In the genomic region with DNA sequence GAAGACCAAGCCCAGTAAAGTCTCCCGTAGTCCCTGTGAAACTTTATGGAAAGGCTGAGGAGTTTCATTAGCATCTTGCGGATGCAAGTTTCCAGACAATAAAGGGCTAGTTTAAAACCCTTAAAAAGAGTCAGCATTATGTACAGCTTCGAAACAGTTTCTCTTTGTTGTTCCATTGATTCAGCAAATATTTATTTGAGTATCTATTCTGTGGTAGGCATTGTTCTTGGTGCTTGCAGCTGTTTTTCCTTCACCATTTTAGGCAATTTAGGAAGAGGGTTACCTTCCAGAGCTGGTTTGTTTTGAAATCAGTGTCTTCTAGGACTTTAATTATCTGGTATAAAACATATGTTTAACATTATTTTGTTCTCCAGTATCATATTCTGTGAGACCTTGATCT, we compare ENCODE assay signal across 10 cellular contexts. TPM values are rescaled to one million over a fixed set of nuclear protein-coding genes. Genes with fewer than 3 reads are reported as not detected.
DNase-seq lines count a peak whose midpoint lies in the region; ATAC-seq and TF ChIP-seq lines count a peak whose summit lies in the region.
"Had no signal": no experiment of that assay in that cellular context is flagged by ENCODE, and none has a peak within 500 bp of the region (broad histone marks: within the 10 kb centered on the region; RNA-seq: fewer than 3 reads in every experiment).

No MANE protein-coding gene starts in this region.

- intact Hi-C loops in activated CD8-positive, alpha-beta T cell treated with anti-CD3 and anti-CD28 coated beads for 36 hours (cut with micrococcal nuclease) = loop anchor here (5.0 kb wide), 1 partner anchor 252 kb away; a partner anchor contains a TSS

- no peaks in the 10 kb centered on the region for H3K9me3 Mint-ChIP-seq in activated naive CD4-positive, alpha-beta T cell treated with anti-CD3 and anti-CD28 coated beads, Interleukin-2, amount 50 U/mL, for 24 hours
- no peaks in the 10 kb centered on the region for H3K9me3 Mint-ChIP-seq in activated CD8-positive, alpha-beta T cell treated with anti-CD3 and anti-CD28 coated beads for 36 hours

- no peak for ATAC-seq in activated CD8-positive, alpha-beta T cell treated with anti-CD3 and anti-CD28 coated beads for 36 hours
- no peak for ATAC-seq in HG03025 (IDR thresholded peaks at IDR 0.05; ENCODE audit: low FRiP score, unreplicated experiment)
- no peak for ATAC-seq in GM18502 (IDR thresholded peaks at IDR 0.05; ENCODE audit: poor library complexity, unreplicated experiment)

- POLR2A ChIA-PET in activated CD8-positive, alpha-beta T cell treated with anti-CD3 and anti-CD28 coated beads for 36 hours (lab: Charles Lee) = interaction anchor here (0.9 to 2.2 kb wide), 3 partner anchors 9 to 251 kb away, joined by 3 to 9 read pairs (median 6); no protein-coding TSS in a partner anchor

- no peak for TF ChIP-seq CTCF in activated CD8-positive, alpha-beta T cell treated with anti-CD3 and anti-CD28 coated beads for 36 hours (IDR thresholded peaks at IDR 0.05)

- H3K9me3 ChIP-seq in iPS-18c (ENCODE audit: control insufficient read depth, insufficient read depth, low read length) = no peaks in the 10 kb centered on the region

- H3K4me3 ChIP-seq in iPS-18c (ENCODE audit: insufficient read depth, low read depth, low read length) = peak overlapping the region; percentile 97

- no peak for DNase-seq in activated naive CD4-positive, alpha-beta T cell treated with anti-CD3 and anti-CD28 coated beads, Interleukin-2, amount 50 U/mL, for 16 hours
- no peak for DNase-seq in activated CD8-positive, alpha-beta T cell treated with anti-CD3 and anti-CD28 coated beads for 36 hours
- DNase-seq in substantia nigra (lab: John Stamatoyannopoulos, UW) = no peak
- no peak for DNase-seq in Kasumi-1 (lab: John Stamatoyannopoulos, UW)
- DNase-seq: DMS 273 treated with DMSO at 0.1 percent for 48 hours, NCI-H2107 had no signal

- H3K36me3 Mint-ChIP-seq in activated naive CD4-positive, alpha-beta T cell treated with anti-CD3 and anti-CD28 coated beads, Interleukin-2, amount 50 U/mL, for 24 hours = peaks cover 16% of the 10 kb centered on the region
- peaks cover 34% of the 10 kb centered on the region for H3K36me3 Mint-ChIP-seq in activated CD8-positive, alpha-beta T cell treated with anti-CD3 and anti-CD28 coated beads for 36 hours (ENCODE audit: low read depth)

- peak overlapping the region; percentile 99 for H3K27ac Mint-ChIP-seq in activated naive CD4-positive, alpha-beta T cell treated with anti-CD3 and anti-CD28 coated beads, Interleukin-2, amount 50 U/mL, for 24 hours
- peak overlapping the region; percentile 91 for H3K27ac Mint-ChIP-seq in activated CD8-positive, alpha-beta T cell treated with anti-CD3 and anti-CD28 coated beads for 36 hours

- peak overlapping the region; percentile 49 for H3K27ac ChIP-seq in substantia nigra (ENCODE audit: low read depth, low read length, poor library complexity, severe bottlenecking)

- peak overlapping the region; percentile 97 for H3K4me3 Mint-ChIP-seq in activated naive CD4-positive, alpha-beta T cell treated with anti-CD3 and anti-CD28 coated beads, Interleukin-2, amount 50 U/mL, for 24 hours
- peak overlapping the region; percentile 84 for H3K4me3 Mint-ChIP-seq in activated CD8-positive, alpha-beta T cell treated with anti-CD3 and anti-CD28 coated beads for 36 hours

- no peaks in the 10 kb centered on the region for H3K27me3 Mint-ChIP-seq in activated naive CD4-positive, alpha-beta T cell treated with anti-CD3 and anti-CD28 coated beads, Interleukin-2, amount 50 U/mL, for 24 hours
- no peaks in the 10 kb centered on the region for H3K27me3 Mint-ChIP-seq in activated CD8-positive, alpha-beta T cell treated with anti-CD3 and anti-CD28 coated beads for 36 hours

- H3K4me1 Mint-ChIP-seq in activated naive CD4-positive, alpha-beta T cell treated with anti-CD3 and anti-CD28 coated beads, Interleukin-2, amount 50 U/mL, for 24 hours = peaks cover 49% of the 10 kb centered on the region
- peaks cover 47% of the 10 kb centered on the region for H3K4me1 Mint-ChIP-seq in activated CD8-positive, alpha-beta T cell treated with anti-CD3 and anti-CD28 coated beads for 36 hours (ENCODE audit: low read depth)

- CTCF ChIA-PET in activated CD8-positive, alpha-beta T cell treated with anti-CD3 and anti-CD28 coated beads for 36 hours (lab: Charles Lee) = interaction anchor here (1.4 kb wide), 1 partner anchor 10 kb away, joined by 3 read pairs; no protein-coding TSS in a partner anchor

RNA-seq across cellular contexts. Expression of a gene that starts 1.5 kb away (rescaled TPM):
- total RNA-seq in activated CD8-positive, alpha-beta T cell treated with anti-CD3 and anti-CD28 coated beads for 36 hours = 100 to 1,000 TPM; 141 to 148 TPM

RNA-seq across cellular contexts. Expression of a gene that starts 1.6 kb away (rescaled TPM):
- total RNA-seq in activated CD8-positive, alpha-beta T cell treated with anti-CD3 and anti-CD28 coated beads for 36 hours = 10 to 100 TPM; 16.3 to 18.0 TPM

RNA-seq across cellular contexts. Expression of a gene that starts 51.5 kb away (rescaled TPM):
- 100 to 1,000 TPM in 1 of 2 experiments, 10 to 100 TPM in 1; 95.2 to 121 TPM for total RNA-seq in activated CD8-positive, alpha-beta T cell treated with anti-CD3 and anti-CD28 coated beads for 36 hours
